15 cellular contexts compared by ENCODE assay signal in genomic region chr5:8685704-8686103, GRCh38.
DNase-seq lines count a peak whose midpoint lies in the region; ATAC-seq and TF ChIP-seq lines count a peak whose summit lies in the region.
"Had no signal": no experiment of that assay in that cellular context is flagged by ENCODE, and none has a peak within 500 bp of the region (broad histone marks: within the 10 kb centered on the region; RNA-seq: fewer than 3 reads in every experiment).

No MANE protein-coding gene starts in this region.

- no peak overlapping the region for H2AFZ ChIP-seq in MM.1S (ENCODE audit: low read length)

- H3K4me3 ChIP-seq in MM.1S (ENCODE audit: low read length) = no peak overlapping the region
- H3K4me3 ChIP-seq: cardiac muscle cell, testis had no signal

- no peaks in the 10 kb centered on the region for H3K36me3 ChIP-seq in MM.1S (replicated peaks; ENCODE audit: insufficient read depth, low read length)
- H3K36me3 ChIP-seq: cardiac muscle cell had no signal

- no peaks in the 10 kb centered on the region for H4K20me1 ChIP-seq in MM.1S (ENCODE audit: insufficient read depth, low read length)

- H3K79me2 ChIP-seq in MM.1S (ENCODE audit: low read length) = no peaks in the 10 kb centered on the region

- H3K4me1 ChIP-seq in MM.1S (ENCODE audit: low read length) = no peaks in the 10 kb centered on the region
- H3K4me1 ChIP-seq: testis had no signal

- ATAC-seq in GM21619 (IDR thresholded peaks at IDR 0.05; ENCODE audit: unreplicated experiment) = no peak
- no peak for ATAC-seq in GM21529 (IDR thresholded peaks at IDR 0.05; ENCODE audit: unreplicated experiment)
- ATAC-seq: right cardiac atrium had no signal

- no peaks in the 10 kb centered on the region for H3K27me3 ChIP-seq in MM.1S (replicated peaks; ENCODE audit: insufficient read depth, low read length)
- H3K27me3 ChIP-seq: cardiac muscle cell, testis had no signal

- no peak overlapping the region for H3K9ac ChIP-seq in MM.1S (ENCODE audit: low read length)

- no peaks in the 10 kb centered on the region for H3F3A ChIP-seq in MM.1S (ENCODE audit: insufficient read depth, low read length)

- no peak overlapping the region for H3K4me2 ChIP-seq in MM.1S (ENCODE audit: low read depth, low read length)

- DNase-seq in HT-29 (ENCODE audit: low spot score) (peak; percentile 10), NCI-H748 (lab: John Stamatoyannopoulos, UW; ENCODE audit: unreplicated experiment) (peak; percentile 76), fibroblast of peridontal ligament (ENCODE audit: extremely low read depth) (peak; percentile 12), renal cortical epithelial cell (ENCODE audit: low read depth) (peak; percentile 11), MM.1S (no peak)
- DNase-seq: activated CD4-positive, alpha-beta T cell treated with anti-CD3 and anti-CD28 coated beads for 4 hours; activated naive CD8-positive, alpha-beta T cell treated with anti-CD3 and anti-CD28 coated beads, Interleukin-2, amount 10 ng/mL, durations not matched to agents 7 days and 5 days; C1 segment of cervical spinal cord; NCI-H526 treated with DMSO at 0.1 percent for 48 hours; right cardiac atrium; T-helper 2 cell; testis had no signal

- TF ChIP-seq CTCF in MM.1S (IDR thresholded peaks at IDR 0.05; ENCODE audit: low read length) = no peak

- no peaks in the 10 kb centered on the region for H3K9me2 ChIP-seq in MM.1S (replicated peaks; ENCODE audit: insufficient read depth, low read length)

- no peaks in the 10 kb centered on the region for H3K9me3 ChIP-seq in MM.1S (replicated peaks; ENCODE audit: insufficient read depth, low read length)
- H3K9me3 ChIP-seq: testis had no signal

- no peak overlapping the region for H3K27ac ChIP-seq in MM.1S (ENCODE audit: low read length)
- H3K27ac ChIP-seq: cardiac muscle cell, testis had no signal
